8 cellular contexts compared by ENCODE assay signal in genomic region chr14:104708606-104709268, GRCh38. TPM values are rescaled to one million over a fixed set of nuclear protein-coding genes. Genes with fewer than 3 reads are reported as not detected.
DNase-seq lines count a peak whose midpoint lies in the region; ATAC-seq and TF ChIP-seq lines count a peak whose summit lies in the region.

No MANE protein-coding gene starts in this region.

- H3K27ac Mint-ChIP-seq in endodermal cell = no peak overlapping the region
- H3K27ac Mint-ChIP-seq in stimulated activated naive B cell treated with anti-CD40 and anti-IgM and Interleukin-4, amounts not matched to agents 10 μg/mL and 1 μg/mL and 100 μg/mL, for 72 hours = peak overlapping the region; percentile 75

- H3K27ac ChIP-seq in endodermal cell (ENCODE audit: low read depth, low read length) = no peak overlapping the region

- peak; percentile 85 to 87 for ATAC-seq in stimulated activated naive B cell treated with anti-CD40 and anti-IgM and Interleukin-4, amounts not matched to agents 10 μg/mL and 1 μg/mL and 100 μg/mL, for 72 hours (replicated peaks)

- H3K4me3 ChIP-seq in endodermal cell (ENCODE audit: low read length) = no peak overlapping the region

- H3K27me3 ChIP-seq in endodermal cell (ENCODE audit: control insufficient read depth, insufficient read depth, low read length, poor library complexity, severe bottlenecking) = no peaks in the 10 kb centered on the region

- peaks cover 22% of the 10 kb centered on the region for H3K36me3 ChIP-seq in endodermal cell (ENCODE audit: control insufficient read depth, insufficient read depth, low read length)

- DNase-seq in COR-L47 (lab: John Stamatoyannopoulos, UW) (peak; percentile 64), HCEC 1CT (peak; percentile 38), NCI-H748 (lab: John Stamatoyannopoulos, UW; ENCODE audit: unreplicated experiment) (peak; percentile 68), endodermal cell (peak; percentile 96), myocyte (ENCODE audit: low read depth) (peak; percentile 62), amniotic stem cell (lab: John Stamatoyannopoulos, UW) (no peak)
- peak; percentile 90 for DNase-seq in activated CD8-positive, alpha-beta memory T cell treated with anti-CD3 and anti-CD28 coated beads for 24 hours
- DNase-seq in stimulated activated naive B cell treated with anti-CD40 and anti-IgM and Interleukin-4, amounts not matched to agents 10 μg/mL and 1 μg/mL and 100 μg/mL, for 72 hours = peak; percentile 58

- H3K9me3 Mint-ChIP-seq in endodermal cell = peaks cover 9% of the 10 kb centered on the region
- H3K9me3 Mint-ChIP-seq in stimulated activated naive B cell treated with anti-CD40 and anti-IgM and Interleukin-4, amounts not matched to agents 10 μg/mL and 1 μg/mL and 100 μg/mL, for 72 hours = no peaks in the 10 kb centered on the region

- H3K4me1 Mint-ChIP-seq in endodermal cell = no peaks in the 10 kb centered on the region
- H3K4me1 Mint-ChIP-seq in stimulated activated naive B cell treated with anti-CD40 and anti-IgM and Interleukin-4, amounts not matched to agents 10 μg/mL and 1 μg/mL and 100 μg/mL, for 72 hours = peaks cover 7% of the 10 kb centered on the region in 2 donors

- WGBS in endodermal cell (ENCODE audit: insufficient coverage in 1 of 2, insufficient read length in 1 of 2), 2 experiments = 51 to 56% methylated on average over 12 to 20 of the region's 20 CpGs

- peaks cover 26% of the 10 kb centered on the region for H3K36me3 Mint-ChIP-seq in endodermal cell (ENCODE audit: low read depth)
- H3K36me3 Mint-ChIP-seq in stimulated activated naive B cell treated with anti-CD40 and anti-IgM and Interleukin-4, amounts not matched to agents 10 μg/mL and 1 μg/mL and 100 μg/mL, for 72 hours = peaks cover 18 to 31% of the 10 kb centered on the region in 2 donors

- no peaks in the 10 kb centered on the region for H3K27me3 Mint-ChIP-seq in endodermal cell (ENCODE audit: insufficient read depth)
- H3K27me3 Mint-ChIP-seq in stimulated activated naive B cell treated with anti-CD40 and anti-IgM and Interleukin-4, amounts not matched to agents 10 μg/mL and 1 μg/mL and 100 μg/mL, for 72 hours = no peaks in the 10 kb centered on the region

- H3K9me3 ChIP-seq in endodermal cell (ENCODE audit: control insufficient read depth, low read length) = peaks cover 12% of the 10 kb centered on the region

- no peak overlapping the region for H3K9ac ChIP-seq in endodermal cell (ENCODE audit: extremely low read depth, low read length, poor library complexity, severe bottlenecking)

- no peaks in the 10 kb centered on the region for H3K4me1 ChIP-seq in endodermal cell (ENCODE audit: control insufficient read depth, insufficient read depth, low read length)

- no peak overlapping the region for H3K4me3 Mint-ChIP-seq in endodermal cell
- no peak overlapping the region for H3K4me3 Mint-ChIP-seq in stimulated activated naive B cell treated with anti-CD40 and anti-IgM and Interleukin-4, amounts not matched to agents 10 μg/mL and 1 μg/mL and 100 μg/mL, for 72 hours

- peak; percentile 99 for TF ChIP-seq CTCF in endodermal cell (conservative IDR thresholded peaks at IDR 0.05)

RNA-seq across cellular contexts. Expression of gene ADSS1, which starts 15.3 kb away (rescaled TPM):
- total RNA-seq in endodermal cell = 10 to 100 TPM; 15.8 to 31.0 TPM
- 16.1 TPM for polyA plus RNA-seq in endodermal cell (2013, experiment 1 of 2)
- 14.1 TPM for polyA plus RNA-seq in endodermal cell (2013, experiment 2 of 2)
- total RNA-seq in myocyte = 11.2 and 20.2 TPM in 2 replicates
- polyA plus RNA-seq in myocyte (2012) = 11.3 TPM

RNA-seq across cellular contexts. Expression of gene INF2, which starts 19.3 kb away (rescaled TPM):
- total RNA-seq in endodermal cell (100 to 1,000 TPM in 1 of 2 donors, 10 to 100 TPM in 1; 99.7 to 114 TPM), myocyte (87.3 and 113 TPM in 2 replicates)
- 35.2 TPM for polyA plus RNA-seq in endodermal cell (2013, experiment 1 of 2)
- 35.8 TPM for polyA plus RNA-seq in endodermal cell (2013, experiment 2 of 2)
- polyA plus RNA-seq in myocyte (2012) = 122 TPM

RNA-seq across cellular contexts. Expression of gene SIVA1, which starts 44.2 kb away (rescaled TPM):
- total RNA-seq in endodermal cell (10 to 100 TPM; 82.5 to 87.3 TPM), myocyte (173 and 212 TPM in 2 replicates)
- polyA plus RNA-seq in endodermal cell (2013, experiment 1 of 2) = 89.7 TPM
- polyA plus RNA-seq in endodermal cell (2013, experiment 2 of 2) = 92.2 TPM
- 73.7 TPM for polyA plus RNA-seq in myocyte (2012)
